Comparison of ENCODE assay signal across 9 cellular contexts in genomic region chr19:47719047-47719885, GRCh38. TPM values are rescaled to one million over a fixed set of nuclear protein-coding genes. Genes with fewer than 3 reads are reported as not detected.
A peak's percentile ranks its signal among the peaks of the same experiment; 100 is the strongest.
DNase-seq lines count a peak whose midpoint lies in the region; ATAC-seq, FAIRE-seq and TF ChIP-seq lines count a peak whose summit lies in the region.
"Had no signal": no experiment of that assay in that cellular context is flagged by ENCODE, and none has a peak within 500 bp of the region (broad histone marks: within the 10 kb centered on the region; RNA-seq: fewer than 3 reads in every experiment).

No MANE protein-coding gene starts in this region.

- no peaks in the 10 kb centered on the region for H3K36me3 Mint-ChIP-seq in natural killer cell treated with Interleukin-12 subunit alpha and Interleukin-12 subunit beta and Interleukin-15 and Interleukin-18, amount 100 ng/mL, for 72 hours
- no peaks in the 10 kb centered on the region for H3K36me3 Mint-ChIP-seq in natural killer cell
- no peaks in the 10 kb centered on the region for H3K36me3 Mint-ChIP-seq in activated T-helper 17 cell treated with anti-CD3 and anti-CD28 coated beads, Interleukin-2, amount 50 U/mL, for 72 hours (ENCODE audit: low read depth)

- H2AFZ ChIP-seq in H1 (ENCODE audit: low read length) = no peak overlapping the region

- peak overlapping the region in 1 of 2 experiments; percentile 11; a peak in 1 of 4 replicates for H3K4me2 ChIP-seq in H1 (ENCODE audit: insufficient read depth in 1 of 2, low read depth in 2 of 2, low read length in 2 of 2)

- H3K4me1 ChIP-seq in H1 (replicated peaks in 1 of 4; ENCODE audit: control insufficient read depth in 3 of 4, insufficient read depth in 4 of 4, low read length in 3 of 4) (peaks cover 0 to 4% (median 3%) of the 10 kb centered on the region in 4 experiments; a peak in 4 of 7 replicates), mesodermal cell (ENCODE audit: control insufficient read depth, insufficient read depth, low read length, poor library complexity, severe bottlenecking) (peaks cover 39% of the 10 kb centered on the region), uterus (peaks cover 0 to 27% of the 10 kb centered on the region in 2 donors)

- no peak for FAIRE-seq in H1 (lab: Jason Lieb, UNC)

- no peaks in the 10 kb centered on the region for H3K36me3 ChIP-seq in H1 (ENCODE audit: control insufficient read depth in 2 of 4, insufficient read depth in 4 of 4, low read length in 3 of 4)
- peaks cover 54% of the 10 kb centered on the region for H3K36me3 ChIP-seq in mesodermal cell (ENCODE audit: control insufficient read depth, insufficient read depth, low read length)
- no peaks in the 10 kb centered on the region for H3K36me3 ChIP-seq in uterus

- H3K27me3 ChIP-seq in H1 (replicated peaks in 1 of 4; ENCODE audit: control insufficient read depth in 3 of 4, extremely low read depth in 1 of 4, insufficient read depth in 3 of 4, low read length in 3 of 4) (no peaks in the 10 kb centered on the region), uterus (no peaks in the 10 kb centered on the region)

- no peak overlapping the region for H2AK5ac ChIP-seq in H1 (ENCODE audit: low read depth, low read length)

- H3K18ac ChIP-seq in H1 (ENCODE audit: extremely low read depth, low read length) = no peak overlapping the region; the same call in 1 of the 2 replicates

- no peak overlapping the region for H3K56ac ChIP-seq in H1 (replicated peaks; ENCODE audit: insufficient read length, low read depth, low read length)

- H3K23ac ChIP-seq in H1 (ENCODE audit: insufficient read length) = no peak overlapping the region

- no peaks in the 10 kb centered on the region for H3K23me2 ChIP-seq in H1 (ENCODE audit: low read depth, low read length)

- no peaks in the 10 kb centered on the region for H3K9me3 Mint-ChIP-seq in natural killer cell treated with Interleukin-12 subunit alpha and Interleukin-12 subunit beta and Interleukin-15 and Interleukin-18, amount 100 ng/mL, for 72 hours
- no peaks in the 10 kb centered on the region for H3K9me3 Mint-ChIP-seq in natural killer cell
- no peaks in the 10 kb centered on the region for H3K9me3 Mint-ChIP-seq in activated T-helper 17 cell treated with anti-CD3 and anti-CD28 coated beads, Interleukin-2, amount 50 U/mL, for 72 hours

- no peak overlapping the region for H3K14ac ChIP-seq in H1 (ENCODE audit: insufficient read length)

- peak overlapping the region; percentile 72; the same call in 1 of the 2 replicates for H2BK15ac ChIP-seq in H1 (ENCODE audit: low read length)

- POLR2A ChIA-PET in H1 (lab: Charles Lee; ENCODE audit: partially characterized antibody) = interaction anchor here (0.6 to 1.2 kb wide), 7 partner anchors 10 to 375 kb away, joined by 3 to 4 read pairs (median 3); no protein-coding TSS in a partner anchor

- no peak for DNase-seq in natural killer cell treated with Interleukin-12 subunit alpha and Interleukin-12 subunit beta and Interleukin-15 and Interleukin-18, amount 100 ng/mL, for 72 hours (ENCODE audit: low spot score)
- no peak for DNase-seq in natural killer cell
- no peak for DNase-seq in H1 (ENCODE audit: low read depth in 1 of 2, low spot score in 2 of 2)
- DNase-seq in uterus = peak; percentile 93 to 95
- no peak for DNase-seq in CD1c-positive myeloid dendritic cell (ENCODE audit: extremely low spot score)
- no peak for DNase-seq in SKM-1 treated with dmso at 0.1 percent for 144 hours (lab: John Stamatoyannopoulos, UW; ENCODE audit: unreplicated experiment)

- no peak overlapping the region for H2BK12ac ChIP-seq in H1 (ENCODE audit: low read depth, low read length)

- intact Hi-C loops in natural killer cell (cut with micrococcal nuclease) = no loop called here
- intact Hi-C loops in uterus (cut with DNase I; ENCODE audit: low total_unique reads) = loop anchor here (10.0 kb wide), 1 partner anchor 66 kb away; no protein-coding TSS in a partner anchor

- peak overlapping the region; percentile 57; the same call in 1 of the 2 replicates for H4K8ac ChIP-seq in H1 (ENCODE audit: extremely low read depth, insufficient read depth, low read length)

- H3K9ac ChIP-seq in H1 (replicated peaks in 1 of 4; ENCODE audit: extremely low read depth in 1 of 4, low read depth in 3 of 4, low read length in 3 of 4) = 0 out of 7 replicates have a peak overlapping the region, but pooled peaks of 1 of the 4 experiments have one; percentile 4

- no peak for TF ChIP-seq EP300 in H1 (IDR thresholded peaks at IDR 0.05; ENCODE audit: borderline replicate concordance in 1 of 2, low read depth in 2 of 2, low read length in 2 of 2)

- H3K27ac Mint-ChIP-seq in natural killer cell treated with Interleukin-12 subunit alpha and Interleukin-12 subunit beta and Interleukin-15 and Interleukin-18, amount 100 ng/mL, for 72 hours = no peak overlapping the region
- no peak overlapping the region for H3K27ac Mint-ChIP-seq in natural killer cell
- no peak overlapping the region for H3K27ac Mint-ChIP-seq in activated T-helper 17 cell treated with anti-CD3 and anti-CD28 coated beads, Interleukin-2, amount 50 U/mL, for 72 hours

- no peaks in the 10 kb centered on the region for H3K79me2 ChIP-seq in H1 (ENCODE audit: control insufficient read depth in 1 of 2, insufficient read depth in 2 of 2, low read length in 2 of 2)

- no peak overlapping the region for H3K4me3 Mint-ChIP-seq in natural killer cell treated with Interleukin-12 subunit alpha and Interleukin-12 subunit beta and Interleukin-15 and Interleukin-18, amount 100 ng/mL, for 72 hours
- H3K4me3 Mint-ChIP-seq in natural killer cell = no peak overlapping the region
- no peak overlapping the region for H3K4me3 Mint-ChIP-seq in activated T-helper 17 cell treated with anti-CD3 and anti-CD28 coated beads, Interleukin-2, amount 50 U/mL, for 72 hours

- no peak for TF ChIP-seq POLR2A in H1 (IDR thresholded peaks at IDR 0.05; ENCODE audit: control extremely low read depth in 1 of 2, low read depth in 2 of 2, low read length in 2 of 2)
- peak in 1 of 2 donors; percentile 49 for TF ChIP-seq POLR2A in uterus (IDR thresholded peaks at IDR 0.05)

- H2BK20ac ChIP-seq in H1 (ENCODE audit: low read length) = no peak overlapping the region

- no peak for TF ChIP-seq CTCF in natural killer cell (IDR thresholded peaks at IDR 0.05)
- no peak for TF ChIP-seq CTCF in H1 (IDR thresholded peaks at IDR 0.05; ENCODE audit: control extremely low read depth in 1 of 3, insufficient read depth in 1 of 3, low read depth in 1 of 3, low read length in 3 of 3)
- no peak for TF ChIP-seq CTCF in uterus (IDR thresholded peaks at IDR 0.05)

- H2BK5ac ChIP-seq in H1 (ENCODE audit: low read depth, low read length) = 0 out of 2 replicates have a peak overlapping the region, but pooled peaks have one; percentile 52

- TF ChIP-seq RAD21 in H1 (IDR thresholded peaks at IDR 0.05 in 1 of 2, conservative IDR thresholded peaks at IDR 0.05 in 1 of 2; ENCODE audit: low read depth in 2 of 2, low read length in 2 of 2) = no peak

- H4K5ac ChIP-seq in H1 (ENCODE audit: insufficient read length, low read depth, low read length) = peak overlapping the region; percentile 30

- H4K20me1 ChIP-seq in H1 (replicated peaks in 1 of 2; ENCODE audit: control insufficient read depth in 1 of 2, insufficient read depth in 2 of 2, low read length in 2 of 2) = peaks cover 0 to 4% of the 10 kb centered on the region in 2 experiments

- H3K79me1 ChIP-seq in H1 (ENCODE audit: low read depth, low read length) = no peaks in the 10 kb centered on the region

- H3K27ac ChIP-seq in H1 (ENCODE audit: low read depth, low read length) (peak overlapping the region; percentile 36; the same call in 1 of the 2 replicates), mesodermal cell (ENCODE audit: low read depth, low read length, severe bottlenecking) (peak overlapping the region; percentile 87), uterus (peak overlapping the region; percentile 94 to 96)
- H3K27ac ChIP-seq: C4-2B had no signal

- peak overlapping the region; percentile 99 for H3K4ac ChIP-seq in H1 (replicated peaks; ENCODE audit: insufficient read length, low read depth, low read length)

- no peaks in the 10 kb centered on the region for H3K4me1 Mint-ChIP-seq in natural killer cell treated with Interleukin-12 subunit alpha and Interleukin-12 subunit beta and Interleukin-15 and Interleukin-18, amount 100 ng/mL, for 72 hours (ENCODE audit: low read depth in 2 of 2)
- no peaks in the 10 kb centered on the region for H3K4me1 Mint-ChIP-seq in natural killer cell
- no peaks in the 10 kb centered on the region for H3K4me1 Mint-ChIP-seq in activated T-helper 17 cell treated with anti-CD3 and anti-CD28 coated beads, Interleukin-2, amount 50 U/mL, for 72 hours

- 75% methylated on average over 14 of the region's 27 CpGs; no CpG with 5 or more reads in 1 of the 2 experiments for WGBS in H1 (ENCODE audit: extremely low coverage in 1 of 2, insufficient coverage in 1 of 2, insufficient read length in 1 of 2, insufficient replicate concordance in 2 of 2, low coverage in 1 of 2, low lambda C conversion rate in 2 of 2, missing lambda C conversion rate in 1 of 2), 2 experiments
- 46 to 54% methylated on average over 15 to 21 of the region's 27 CpGs for WGBS in mesodermal cell (ENCODE audit: insufficient coverage in 2 of 2), 2 experiments

- peak overlapping the region; percentile 97 for H4K91ac ChIP-seq in H1 (replicated peaks; ENCODE audit: insufficient read length, low read length)

- H3K27me3 Mint-ChIP-seq in natural killer cell treated with Interleukin-12 subunit alpha and Interleukin-12 subunit beta and Interleukin-15 and Interleukin-18, amount 100 ng/mL, for 72 hours = peaks cover 17 to 19% of the 10 kb centered on the region in 2 donors
- peaks cover 12 to 18% of the 10 kb centered on the region in 2 donors for H3K27me3 Mint-ChIP-seq in natural killer cell (ENCODE audit: low read depth in 2 of 2)
- H3K27me3 Mint-ChIP-seq in activated T-helper 17 cell treated with anti-CD3 and anti-CD28 coated beads, Interleukin-2, amount 50 U/mL, for 72 hours = peaks cover 20% of the 10 kb centered on the region

- ATAC-seq in natural killer cell treated with Interleukin-12 subunit alpha and Interleukin-12 subunit beta and Interleukin-15 and Interleukin-18, amount 100 ng/mL, for 72 hours = peak; percentile 15 to 43
- ATAC-seq in natural killer cell = no peak
- no peak for ATAC-seq in activated T-helper 17 cell treated with anti-CD3 and anti-CD28 coated beads, Interleukin-2, amount 50 U/mL, for 72 hours (replicated peaks)

- H2BK120ac ChIP-seq in H1 (replicated peaks; ENCODE audit: low read depth, low read length) = no peak overlapping the region

- H3K9me3 ChIP-seq in H1 (ENCODE audit: insufficient read depth in 2 of 2, low read depth in 1 of 2, low read length in 1 of 2) = peaks cover 3% of the 10 kb centered on the region in 2 experiments; a peak in 1 of 4 replicates
- H3K9me3 ChIP-seq in mesodermal cell (ENCODE audit: control insufficient read depth, low read length) = peaks cover 3% of the 10 kb centered on the region
- H3K9me3 ChIP-seq in uterus = no peaks in the 10 kb centered on the region

- CTCF ChIA-PET in H1 (lab: Charles Lee; ENCODE audit: partially characterized antibody) = interaction anchor here (5.2 to 24.9 kb wide), 3 partner anchors 9 to 280 kb away, joined by 37 to 436 read pairs (median 143); no protein-coding TSS in a partner anchor

- no peak overlapping the region for H3K4me3 ChIP-seq in H1 (ENCODE audit: extremely low read depth in 1 of 4, insufficient read depth in 2 of 4, low read depth in 3 of 4, low read length in 4 of 4)
- no peak overlapping the region for H3K4me3 ChIP-seq in mesodermal cell (ENCODE audit: extremely low read depth, insufficient read depth, low read length, poor library complexity, severe bottlenecking)
- H3K4me3 ChIP-seq in uterus = peak overlapping the region; percentile 13 to 35

RNA-seq across cellular contexts. Expression of gene EHD2, which starts 6.0 kb away (rescaled TPM):
- not detected for total RNA-seq in natural killer cell treated with Interleukin-12 subunit alpha and Interleukin-12 subunit beta and Interleukin-15 and Interleukin-18, amount 100 ng/mL, for 72 hours
- total RNA-seq in natural killer cell = under 1 TPM; 0.09 to 0.40 (median 0.12) TPM
- 13.0 and 14.3 TPM in 2 replicates for total RNA-seq in H1 (2021; fragmentation: NEBNext Ultra II Directional; extraction: Animal tissue kit (Norgen Biotek cat#: 25700))
- 4.5 and 12.4 TPM in 2 replicates for polyA plus RNA-seq in H1 (2011; rRNA removed)
- 4.1 TPM for polyA plus RNA-seq in H1 (2011; cell fraction: cytosol; rRNA removed)
- 5.8 TPM for polyA plus RNA-seq in H1 (2011; cell fraction: nucleus; rRNA removed)
- 9.5 to 14.8 TPM (median 12.7 TPM) in 4 replicates for polyA plus RNA-seq in H1 (2012, experiment 1 of 2)
- 12.0 TPM for polyA plus RNA-seq in H1 (2012, experiment 2 of 2)
- 9.9 TPM for polyA plus RNA-seq in H1 (2013, experiment 1 of 2)
- polyA plus RNA-seq in H1 (2013, experiment 2 of 2) = 9.4 TPM
- 4.0 and 4.8 TPM in 2 replicates for polyA minus RNA-seq in H1 (2011; rRNA and poly(A)+ RNA removed)
- 10.6 TPM for polyA minus RNA-seq in H1 (2011; cell fraction: cytosol; rRNA and poly(A)+ RNA removed)
- polyA minus RNA-seq in H1 (2011; cell fraction: nucleus; rRNA and poly(A)+ RNA removed) = 5.7 TPM
- 67.6 TPM for polyA plus RNA-seq in mesodermal cell (2013, experiment 1 of 2)
- polyA plus RNA-seq in mesodermal cell (2013, experiment 2 of 2) = 58.2 TPM
- total RNA-seq in uterus = 100 to 1,000 TPM in 1 of 4 donors, 10 to 100 TPM in 3; 72.0 to 198 (median 82.9) TPM
- total RNA-seq in activated T-helper 17 cell treated with anti-CD3 and anti-CD28 coated beads, Interleukin-2, amount 50 U/mL, for 72 hours = 1 to 10 TPM in 1 of 2 donors, under 1 TPM in 1; 0.35 to 8.2 TPM

RNA-seq across cellular contexts. Expression of gene NOP53, which starts 26.1 kb away (rescaled TPM):
- total RNA-seq in natural killer cell treated with Interleukin-12 subunit alpha and Interleukin-12 subunit beta and Interleukin-15 and Interleukin-18, amount 100 ng/mL, for 72 hours = 100 to 1,000 TPM; 180 to 213 TPM
- 100 to 1,000 TPM; 416 to 445 (median 428) TPM for total RNA-seq in natural killer cell
- total RNA-seq in H1 (2021; fragmentation: NEBNext Ultra II Directional; extraction: Animal tissue kit (Norgen Biotek cat#: 25700)) = 245 and 262 TPM in 2 replicates
- 107 and 220 TPM in 2 replicates for polyA plus RNA-seq in H1 (2011; rRNA removed)
- 290 TPM for polyA plus RNA-seq in H1 (2011; cell fraction: cytosol; rRNA removed)
- polyA plus RNA-seq in H1 (2011; cell fraction: nucleus; rRNA removed) = 223 TPM
- polyA plus RNA-seq in H1 (2012, experiment 1 of 2) = 377 to 540 TPM (median 444 TPM) in 4 replicates
- polyA plus RNA-seq in H1 (2012, experiment 2 of 2) = 373 TPM
- 261 TPM for polyA plus RNA-seq in H1 (2013, experiment 1 of 2)
- polyA plus RNA-seq in H1 (2013, experiment 2 of 2) = 273 TPM
- 54.9 and 63.7 TPM in 2 replicates for polyA minus RNA-seq in H1 (2011; rRNA and poly(A)+ RNA removed)
- polyA minus RNA-seq in H1 (2011; cell fraction: cytosol; rRNA and poly(A)+ RNA removed) = 173 TPM
- polyA minus RNA-seq in H1 (2011; cell fraction: nucleus; rRNA and poly(A)+ RNA removed) = 99.3 TPM
- 220 TPM for polyA plus RNA-seq in mesodermal cell (2013, experiment 1 of 2)
- polyA plus RNA-seq in mesodermal cell (2013, experiment 2 of 2) = 208 TPM
- 100 to 1,000 TPM; 116 to 555 (median 444) TPM for total RNA-seq in uterus
- total RNA-seq in activated T-helper 17 cell treated with anti-CD3 and anti-CD28 coated beads, Interleukin-2, amount 50 U/mL, for 72 hours = 100 to 1,000 TPM; 274 to 467 TPM

RNA-seq across cellular contexts. Expression of gene SELENOW, which starts 59.2 kb away (rescaled TPM):
- total RNA-seq in natural killer cell treated with Interleukin-12 subunit alpha and Interleukin-12 subunit beta and Interleukin-15 and Interleukin-18, amount 100 ng/mL, for 72 hours = 100 to 1,000 TPM in 1 of 2 donors, 10 to 100 TPM in 1; 68.9 to 118 TPM
- 100 to 1,000 TPM in 1 of 3 donors, 10 to 100 TPM in 2; 90.5 to 104 (median 97.2) TPM for total RNA-seq in natural killer cell
- total RNA-seq in H1 (2021; fragmentation: NEBNext Ultra II Directional; extraction: Animal tissue kit (Norgen Biotek cat#: 25700)) = 361 and 371 TPM in 2 replicates
- polyA plus RNA-seq in H1 (2011; rRNA removed) = 588 and 709 TPM in 2 replicates
- polyA plus RNA-seq in H1 (2011; cell fraction: cytosol; rRNA removed) = 652 TPM
- polyA plus RNA-seq in H1 (2011; cell fraction: nucleus; rRNA removed) = 471 TPM
- 211 to 357 TPM (median 346 TPM) in 4 replicates for polyA plus RNA-seq in H1 (2012, experiment 1 of 2)
- polyA plus RNA-seq in H1 (2012, experiment 2 of 2) = 655 TPM
- 479 TPM for polyA plus RNA-seq in H1 (2013, experiment 1 of 2)
- 488 TPM for polyA plus RNA-seq in H1 (2013, experiment 2 of 2)
- polyA minus RNA-seq in H1 (2011; rRNA and poly(A)+ RNA removed) = 94.3 and 112 TPM in 2 replicates
- polyA minus RNA-seq in H1 (2011; cell fraction: cytosol; rRNA and poly(A)+ RNA removed) = 88.6 TPM
- 76.1 TPM for polyA minus RNA-seq in H1 (2011; cell fraction: nucleus; rRNA and poly(A)+ RNA removed)
- 121 TPM for polyA plus RNA-seq in mesodermal cell (2013, experiment 1 of 2)
- 108 TPM for polyA plus RNA-seq in mesodermal cell (2013, experiment 2 of 2)
- total RNA-seq in uterus = 1,000 to 10,000 TPM in 1 of 4 donors, 100 to 1,000 TPM in 3; 173 to 1,323 (median 512) TPM
- 100 to 1,000 TPM; 126 to 127 TPM for total RNA-seq in activated T-helper 17 cell treated with anti-CD3 and anti-CD28 coated beads, Interleukin-2, amount 50 U/mL, for 72 hours

Comparison
In these comparisons a context has a peak if more than half of its experiments do, and no peak if none do; other contexts are left out.
1. ATAC-seq: peak in natural killer cell treated with Interleukin-12 subunit alpha and Interleukin-12 subunit beta and Interleukin-15 and Interleukin-18, amount 100 ng/mL, for 72 hours (2 of 2); none in natural killer cell (0 of 3) and activated T-helper 17 cell treated with anti-CD3 and anti-CD28 coated beads, Interleukin-2, amount 50 U/mL, for 72 hours (single experiment).
2. DNase-seq: peak in uterus (2 of 2); none in natural killer cell treated with Interleukin-12 subunit alpha and Interleukin-12 subunit beta and Interleukin-15 and Interleukin-18, amount 100 ng/mL, for 72 hours (single experiment), natural killer cell (single experiment), H1 (0 of 2), CD1c-positive myeloid dendritic cell (single experiment) and SKM-1 treated with dmso at 0.1 percent for 144 hours (single experiment).
3. H3K27ac ChIP-seq: peak in every context shown above with its lines; median percentile 95 in uterus; 87 in mesodermal cell; 36 in H1.
4. H3K4me3 ChIP-seq: peak in uterus (2 of 2); none in H1 (0 of 4) and mesodermal cell (single experiment).